Comparison of ENCODE assay signal across 16 cellular contexts in genomic region chr4:87151730-87152129, GRCh38.
"Had no signal": no experiment of that assay in that cellular context is flagged by ENCODE, and none has a peak within 500 bp of the region (broad histone marks: within the 10 kb centered on the region; RNA-seq: fewer than 3 reads in every experiment).

No MANE protein-coding gene starts in this region.

- H3K27me3 ChIP-seq: brain microvascular endothelial cell, neural progenitor cell, stomach had no signal

- DNase-seq: activated B cell treated with CpG ODN at 0.5 μM for 24 hours; activated CD4-positive, alpha-beta T cell treated with anti-CD3 and anti-CD28 coated beads, Interleukin-2, amount 10 ng/mL, durations not matched to agents 24 days and 14 days; activated CD8-positive, alpha-beta memory T cell treated with anti-CD3 and anti-CD28 coated beads, Interleukin-2, amount 50 U/mL, for 48 hours; activated gamma-delta T cell treated with Interleukin-2 at 50 U/mL for 16 hours; activated naive CD8-positive, alpha-beta T cell treated with anti-CD3 and anti-CD28 coated beads for 36 hours; activated T-cell treated with anti-CD3 and anti-CD28 coated beads, Interleukin-2, amount 50 U/mL, for 72 hours; anterior cingulate cortex; brain microvascular endothelial cell; effector CD8-positive, alpha-beta T cell; naive B cell; stimulated activated CD4-positive, alpha-beta T cell treated with anti-CD3 and anti-CD28 coated beads, Interleukin-12 subunit alpha, Interleukin-12 subunit beta, amount 100 ng/mL, for 4 hours; stimulated activated CD4-positive, alpha-beta T cell treated with anti-CD3 and anti-CD28 coated beads, Interleukin-2, amount 100 ng/mL, for 24 hours; stomach had no signal

- ATAC-seq: activated T-cell treated with anti-CD3 and anti-CD28 coated beads, Interleukin-2, amount 50 U/mL, for 72 hours had no signal

- H3K27me3 Mint-ChIP-seq: activated B cell treated with CpG ODN at 0.5 μM for 24 hours; activated CD4-positive, alpha-beta T cell treated with anti-CD3 and anti-CD28 coated beads, Interleukin-2, amount 10 ng/mL, durations not matched to agents 24 days and 14 days; activated naive CD8-positive, alpha-beta T cell treated with anti-CD3 and anti-CD28 coated beads for 36 hours; naive B cell had no signal

- H3K9me3 Mint-ChIP-seq: activated B cell treated with CpG ODN at 0.5 μM for 24 hours; activated CD4-positive, alpha-beta T cell treated with anti-CD3 and anti-CD28 coated beads, Interleukin-2, amount 10 ng/mL, durations not matched to agents 24 days and 14 days; activated naive CD8-positive, alpha-beta T cell treated with anti-CD3 and anti-CD28 coated beads for 36 hours; activated T-cell treated with anti-CD3 and anti-CD28 coated beads, Interleukin-2, amount 50 U/mL, for 72 hours; naive B cell; neural progenitor cell had no signal

- H3K4me3 Mint-ChIP-seq: activated B cell treated with CpG ODN at 0.5 μM for 24 hours; activated CD4-positive, alpha-beta T cell treated with anti-CD3 and anti-CD28 coated beads, Interleukin-2, amount 10 ng/mL, durations not matched to agents 24 days and 14 days; activated naive CD8-positive, alpha-beta T cell treated with anti-CD3 and anti-CD28 coated beads for 36 hours; activated T-cell treated with anti-CD3 and anti-CD28 coated beads, Interleukin-2, amount 50 U/mL, for 72 hours; naive B cell; neural progenitor cell had no signal

- H3K9me3 ChIP-seq: stomach, thoracic aorta had no signal

- H3K36me3 Mint-ChIP-seq: activated naive CD8-positive, alpha-beta T cell treated with anti-CD3 and anti-CD28 coated beads for 36 hours; naive B cell; neural progenitor cell had no signal

- H2AFZ ChIP-seq: neural progenitor cell had no signal

- H3K4me1 Mint-ChIP-seq: activated B cell treated with CpG ODN at 0.5 μM for 24 hours; activated naive CD8-positive, alpha-beta T cell treated with anti-CD3 and anti-CD28 coated beads for 36 hours; naive B cell had no signal

- H3K27ac ChIP-seq: brain microvascular endothelial cell, epithelial cell of prostate, neural progenitor cell, stomach, thoracic aorta had no signal

- H3K4me2 ChIP-seq: neural progenitor cell had no signal

- H3K36me3 ChIP-seq: brain microvascular endothelial cell, neural progenitor cell, stomach, thoracic aorta had no signal

- H3K27ac Mint-ChIP-seq: activated B cell treated with CpG ODN at 0.5 μM for 24 hours; activated CD4-positive, alpha-beta T cell treated with anti-CD3 and anti-CD28 coated beads, Interleukin-2, amount 10 ng/mL, durations not matched to agents 24 days and 14 days; activated naive CD8-positive, alpha-beta T cell treated with anti-CD3 and anti-CD28 coated beads for 36 hours; neural progenitor cell had no signal

- H3K4me3 ChIP-seq: neural progenitor cell, stomach, thoracic aorta had no signal
